8 cellular contexts compared by ENCODE assay signal in the genomic region with DNA sequence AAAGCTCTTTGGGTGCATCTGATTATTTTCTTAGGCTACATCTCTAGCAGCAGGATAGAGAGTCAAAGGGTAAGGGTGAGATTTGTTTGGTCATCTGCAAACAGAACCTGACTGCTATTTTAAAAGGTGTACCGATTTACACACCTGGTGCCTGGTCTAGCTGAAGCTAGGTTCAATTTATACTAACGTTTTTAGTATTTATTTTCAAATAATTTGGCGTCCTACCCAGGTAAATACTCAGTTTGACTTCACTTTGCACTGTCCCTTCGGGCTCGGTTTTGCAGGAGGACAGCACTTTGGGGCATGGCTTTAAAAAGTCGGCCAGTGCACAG. TPM values are rescaled to one million over a fixed set of nuclear protein-coding genes. Genes with fewer than 3 reads are reported as not detected.
DNase-seq lines count a peak whose midpoint lies in the region; ATAC-seq and TF ChIP-seq lines count a peak whose summit lies in the region.

No MANE protein-coding gene starts in this region.

- H3K4me3 ChIP-seq in AG09309 (ENCODE audit: control insufficient read depth, low read depth, low read length) (peak overlapping the region; percentile 87), HUES6 (ENCODE audit: low read depth, low read length) (peak overlapping the region; percentile 83), cardiac fibroblast (replicated peaks in 1 of 2; ENCODE audit: low read depth in 2 of 2, low read length in 2 of 2) (peak overlapping the region; percentile 81 to 85), muscle layer of duodenum (ENCODE audit: low read depth in 1 of 2, low read length in 2 of 2) (peak overlapping the region; percentile 76 to 98)

- no peaks in the 10 kb centered on the region for H3K27me3 ChIP-seq in HUES6 (ENCODE audit: control insufficient read depth, insufficient read depth, low read length)
- no peaks in the 10 kb centered on the region for H3K27me3 ChIP-seq in muscle layer of duodenum (ENCODE audit: low read depth, low read length)

- DNase-seq in AG09309 (ENCODE audit: low read depth) (no peak), cardiac fibroblast (ENCODE audit: low read depth in 2 of 2) (no peak), SW480 (ENCODE audit: low spot score) (no peak), NCI-H2107 treated with DMSO at 0.1 percent for 48 hours (lab: John Stamatoyannopoulos, UW; ENCODE audit: unreplicated experiment) (no peak)
- no peak for DNase-seq in activated CD8-positive, alpha-beta memory T cell treated with anti-CD3 and anti-CD28 coated beads, Interleukin-2, amount 50 U/mL, for 4 hours

- H3K9ac ChIP-seq in HUES6 (ENCODE audit: low read length), result peak overlapping the region; percentile 99

- TF ChIP-seq CTCF in AG09309 (IDR thresholded peaks at IDR 0.05; ENCODE audit: control insufficient read depth, insufficient read depth, low read depth, low read length, missing control alignments), result no peak
- no peak for TF ChIP-seq CTCF in cardiac fibroblast (IDR thresholded peaks at IDR 0.05; ENCODE audit: low read depth, low read length)

- peak overlapping the region; percentile 98; the same call in 1 of the 2 replicates for H3K27ac ChIP-seq in HUES6 (ENCODE audit: low read depth, low read length)
- peak overlapping the region; percentile 95 for H3K27ac ChIP-seq in muscle layer of duodenum (ENCODE audit: low read length)

- H3K4me1 ChIP-seq in HUES6 (ENCODE audit: control insufficient read depth, insufficient read depth, low read length) (peaks cover 29% of the 10 kb centered on the region), muscle layer of duodenum (ENCODE audit: control insufficient read depth in 1 of 2, insufficient read depth in 2 of 2, low read length in 2 of 2) (peaks cover 0 to 12% of the 10 kb centered on the region in 2 donors)

- H3K36me3 ChIP-seq in HUES6 (ENCODE audit: control insufficient read depth, insufficient read depth, low read length), result peaks cover 29% of the 10 kb centered on the region
- peaks cover 0 to 3% of the 10 kb centered on the region in 2 donors for H3K36me3 ChIP-seq in muscle layer of duodenum (ENCODE audit: control insufficient read depth in 1 of 2, insufficient read depth in 2 of 2, low read length in 2 of 2)

- ATAC-seq in esophagus mucosa, result no peak

- H3K9me3 ChIP-seq in HUES6 (ENCODE audit: control insufficient read depth, insufficient read depth, low read depth, low read length) (no peaks in the 10 kb centered on the region), muscle layer of duodenum (ENCODE audit: control insufficient read depth in 1 of 2, low read length in 2 of 2) (no peaks in the 10 kb centered on the region)

RNA-seq across cellular contexts. Expression of gene PTRHD1, which starts 0.7 kb away (rescaled TPM):
- total RNA-seq in esophagus mucosa, result 34.9 TPM

RNA-seq across cellular contexts. Expression of gene CENPO, which starts 0.7 kb away (rescaled TPM):
- total RNA-seq in esophagus mucosa, result 8.7 TPM
